Comparison of ENCODE assay signal across 35 cellular contexts in the genomic region with DNA sequence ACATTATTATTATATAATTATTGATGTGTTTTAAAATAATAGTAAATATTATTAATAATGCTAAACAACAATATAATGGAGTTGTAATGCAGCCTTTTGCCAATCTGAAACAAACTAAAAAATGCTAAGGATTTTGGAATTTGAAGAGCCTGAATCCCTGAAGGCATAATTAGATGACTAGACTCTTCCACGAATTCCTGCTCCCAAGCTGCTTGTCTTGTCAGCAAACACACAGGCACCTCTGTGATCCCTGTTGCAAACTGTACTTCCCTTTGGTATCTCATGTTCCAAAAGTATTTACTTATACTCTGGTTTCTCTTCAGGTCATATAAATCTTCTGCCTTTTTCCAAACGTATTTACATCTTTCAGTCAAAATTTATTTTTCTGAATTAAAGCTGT.
"Had no signal": no experiment of that assay in that cellular context is flagged by ENCODE, and none has a peak within 500 bp of the region (broad histone marks: within the 10 kb centered on the region; RNA-seq: fewer than 3 reads in every experiment).

No MANE protein-coding gene starts in this region.

- FAIRE-seq: astrocyte, TTC549 had no signal

- H3K36me3 ChIP-seq: adrenal gland, brain microvascular endothelial cell, breast epithelium had no signal

- H3K9me3 ChIP-seq: adrenal gland, body of pancreas, breast epithelium had no signal

- ATAC-seq: activated CD8-positive, alpha-beta T cell treated with anti-CD3 and anti-CD28 coated beads for 36 hours; activated naive CD4-positive, alpha-beta T cell treated with anti-CD3 and anti-CD28 coated beads, Interleukin-2, amount 50 U/mL, for 72 hours; activated T-cell treated with anti-CD3 and anti-CD28 coated beads, Interleukin-2, amount 50 U/mL, for 4 hours; activated T-cell treated with anti-CD3 and anti-CD28 coated beads, Interleukin-2, amount 50 U/mL, for 72 hours; activated T-helper 17 cell treated with anti-CD3 and anti-CD28 coated beads, Interleukin-2, amount 50 U/mL, for 72 hours; body of pancreas had no signal

- H3K27me3 ChIP-seq: adrenal gland, body of pancreas, brain microvascular endothelial cell, breast epithelium had no signal

- H3K27ac ChIP-seq: adrenal gland, body of pancreas, brain microvascular endothelial cell, breast epithelium, VCaP had no signal

- H3K4me1 ChIP-seq: adrenal gland, body of pancreas, breast epithelium had no signal

- DNase-seq: activated B cell treated with CpG ODN at 0.5 μM for 24 hours; activated CD4-positive, alpha-beta memory T cell treated with anti-CD3 and anti-CD28 coated beads for 36 hours; activated CD4-positive, alpha-beta T cell treated with anti-CD3 and anti-CD28 coated beads for 4 hours; activated CD4-positive, alpha-beta T cell treated with anti-CD3 and anti-CD28 coated beads, Interleukin-2, amount 10 ng/mL, durations not matched to agents 24 days and 14 days; activated CD4-positive, alpha-beta T cell treated with anti-CD3 and anti-CD28 coated beads, Interleukin-2, amount 50 U/mL, for 1 hour; activated CD4-positive, alpha-beta T cell treated with anti-CD3 and anti-CD28 coated beads, Interleukin-2, amount 50 U/mL, for 4 hours; activated CD4-positive, CD25-positive, alpha-beta regulatory T cell treated with anti-CD3 and anti-CD28 coated beads, Interleukin-2, amount 50 U/mL, for 72 hours; activated CD8-positive, alpha-beta memory T cell treated with anti-CD3 and anti-CD28 coated beads, Interleukin-2, amount 50 U/mL, for 4 hours; activated CD8-positive, alpha-beta T cell treated with anti-CD3 and anti-CD28 coated beads for 36 hours; activated effector memory CD4-positive, alpha-beta T cell treated with anti-CD3 and anti-CD28 coated beads, Interleukin-2, amount 50 U/mL, for 16 hours; activated gamma-delta T cell treated with Interleukin-2 at 50 U/mL for 16 hours; activated naive CD4-positive, alpha-beta T cell; activated naive CD4-positive, alpha-beta T cell treated with anti-CD3 and anti-CD28 coated beads for 36 hours; activated naive CD4-positive, alpha-beta T cell treated with anti-CD3 and anti-CD28 coated beads, Interleukin-2, amount 50 U/mL, for 16 hours; activated naive CD8-positive, alpha-beta T cell treated with anti-CD3 and anti-CD28 coated beads for 36 hours; activated T-cell treated with anti-CD3 and anti-CD28 coated beads for 4 hours; activated T-cell treated with anti-CD3 and anti-CD28 coated beads, Interleukin-2, amount 50 U/mL, for 1 hour; activated T-cell treated with anti-CD3 and anti-CD28 coated beads, Interleukin-2, amount 50 U/mL, for 4 hours; activated T-cell treated with anti-CD3 and anti-CD28 coated beads, Interleukin-2, amount 50 U/mL, for 72 hours; adrenal gland; amniotic stem cell; aorta; body of pancreas; brain microvascular endothelial cell; central memory CD4-positive, alpha-beta T cell; SW 1271; T-helper 1 cell; T-helper 2 cell; T-helper 9 cell had no signal

- H3K4me3 ChIP-seq: adrenal gland, body of pancreas, breast epithelium had no signal
